Comparison of ENCODE assay signal across 1 cellular context in the genomic region with DNA sequence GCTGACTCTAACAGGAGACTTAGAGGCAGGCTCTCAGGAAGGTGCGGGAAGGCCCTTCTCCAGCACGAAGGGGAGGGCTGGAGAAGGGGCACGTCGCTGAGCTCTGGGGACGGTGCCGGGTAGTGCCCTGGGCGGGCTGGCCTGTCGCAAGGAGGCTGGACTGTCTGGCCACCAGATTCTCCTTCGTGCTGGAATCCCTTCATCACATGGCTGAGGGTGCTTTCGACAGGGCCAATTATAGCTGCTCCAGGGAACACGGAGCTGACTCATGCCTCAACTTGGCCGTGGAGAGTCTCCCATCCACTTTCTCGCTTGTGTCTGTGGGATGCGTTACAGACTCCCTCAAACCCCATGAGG.
TF ChIP-seq lines count a peak whose summit lies in the region.

No MANE protein-coding gene starts in this region.

TF ChIP-seq in GM23338, 12 proteins besides CTCF, POLR2A, EP300 and RAD21 (continued from another document):
- no peak for TF ChIP-seq ZNF331 (CRISPR knock-in tag; IDR thresholded peaks at IDR 0.05; ENCODE audit: low read depth)
- TF ChIP-seq EZH2phosphoT487 (IDR thresholded peaks at IDR 0.05; ENCODE audit: unreplicated experiment) = no peak
- no peak for TF ChIP-seq CREB1 (CRISPR knock-in tag; IDR thresholded peaks at IDR 0.05; ENCODE audit: low read depth)
- TF ChIP-seq, protein P1, sequence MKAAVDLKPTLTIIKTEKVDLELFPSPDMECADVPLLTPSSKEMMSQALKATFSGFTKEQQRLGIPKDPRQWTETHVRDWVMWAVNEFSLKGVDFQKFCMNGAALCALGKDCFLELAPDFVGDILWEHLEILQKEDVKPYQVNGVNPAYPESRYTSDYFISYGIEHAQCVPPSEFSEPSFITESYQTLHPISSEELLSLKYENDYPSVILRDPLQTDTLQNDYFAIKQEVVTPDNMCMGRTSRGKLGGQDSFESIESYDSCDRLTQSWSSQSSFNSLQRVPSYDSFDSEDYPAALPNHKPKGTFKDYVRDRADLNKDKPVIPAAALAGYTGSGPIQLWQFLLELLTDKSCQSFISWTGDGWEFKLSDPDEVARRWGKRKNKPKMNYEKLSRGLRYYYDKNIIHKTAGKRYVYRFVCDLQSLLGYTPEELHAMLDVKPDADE (IDR thresholded peaks at IDR 0.05) = no peak
- TF ChIP-seq POLR2AphosphoS5 (IDR thresholded peaks at IDR 0.05; ENCODE audit: low read depth) = no peak
- TF ChIP-seq NANOG (IDR thresholded peaks at IDR 0.05; ENCODE audit: borderline replicate concordance) = no peak
- no peak for TF ChIP-seq EZH2 (IDR thresholded peaks at IDR 0.05; ENCODE audit: low read depth, unreplicated experiment)
TF ChIP-seq in GM23338: peak in this region for 0.
